In genomic region chr9:85425153-85425611, GRCh38 we compare ENCODE assay signal across 8 cellular contexts.
A peak's percentile ranks its signal among the peaks of the same experiment; 100 is the strongest.
DNase-seq lines count a peak whose midpoint lies in the region; ATAC-seq, FAIRE-seq and TF ChIP-seq lines count a peak whose summit lies in the region.

No MANE protein-coding gene starts in this region.

- H3K36me3 ChIP-seq in astrocyte (ENCODE audit: insufficient read depth, low read length): no peaks in the 10 kb centered on the region

- peaks cover 32% of the 10 kb centered on the region for H3K4me1 Mint-ChIP-seq in astrocyte (ENCODE audit: low read depth, unreplicated experiment)

- TF ChIP-seq CTCF in astrocyte (IDR thresholded peaks at IDR 0.05; ENCODE audit: insufficient read depth, low read depth, low read length): peak; percentile 68

- peaks cover 1% of the 10 kb centered on the region for H3K36me3 Mint-ChIP-seq in astrocyte (ENCODE audit: low read depth, unreplicated experiment)

- H3K9ac ChIP-seq in astrocyte (ENCODE audit: low read length): no peak overlapping the region

- peak; percentile 62 for ATAC-seq in HG03342 (IDR thresholded peaks at IDR 0.05; ENCODE audit: unreplicated experiment)
- ATAC-seq in GM18870 (IDR thresholded peaks at IDR 0.05; ENCODE audit: unreplicated experiment): no peak

- peaks cover 5% of the 10 kb centered on the region for H3K9me3 Mint-ChIP-seq in astrocyte (ENCODE audit: unreplicated experiment)

- H3K4me1 ChIP-seq in astrocyte (ENCODE audit: insufficient read depth, low read length): peaks cover 11% of the 10 kb centered on the region

- H4K20me1 ChIP-seq in astrocyte (ENCODE audit: insufficient read depth, low read length): no peaks in the 10 kb centered on the region

- H3K4me3 ChIP-seq in astrocyte (ENCODE audit: insufficient read depth, low read depth, low read length): no peak overlapping the region

- peaks cover 13% of the 10 kb centered on the region for H3K27me3 ChIP-seq in astrocyte (ENCODE audit: insufficient read depth, low read length)

- H3K4me2 ChIP-seq in astrocyte (ENCODE audit: low read length): peak overlapping the region; percentile 8

- H3K4me3 Mint-ChIP-seq in astrocyte (ENCODE audit: unreplicated experiment): peak overlapping the region; percentile 18

- H3K9me3 ChIP-seq in astrocyte (ENCODE audit: insufficient read depth, low read depth, low read length): no peaks in the 10 kb centered on the region

- peaks cover 8% of the 10 kb centered on the region for H3K27me3 Mint-ChIP-seq in astrocyte (ENCODE audit: low read depth, unreplicated experiment)

- H3K27ac Mint-ChIP-seq in astrocyte (ENCODE audit: unreplicated experiment): peak overlapping the region; percentile 70

- peak; percentile 17 for DNase-seq in stimulated activated naive CD4-positive, alpha-beta T cell treated with Interleukin-2 at 50 U/mL for 16 hours (lab: John Stamatoyannopoulos, UW)
- no peak for DNase-seq in stimulated activated naive CD4-positive, alpha-beta T cell (lab: John Stamatoyannopoulos, UW)
- peak; percentile 46 for DNase-seq in NCI-H748 treated with DMSO at 0.1 percent for 48 hours (lab: John Stamatoyannopoulos, UW)
- DNase-seq in astrocyte (ENCODE audit: low read depth): no peak
- DNase-seq in iPS DF 4.7 (ENCODE audit: extremely low read depth, low spot score): peak; percentile 62
- DNase-seq in stimulated activated CD4-positive, alpha-beta T cell treated with anti-CD3 and anti-CD28 coated beads, Interleukin-12 subunit alpha, Interleukin-12 subunit beta, amount 100 ng/mL, for 48 hours (ENCODE audit: low read depth in 2 of 3, low spot score in 1 of 3): peak; percentile 18 to 40 (median 35)

- H2AFZ ChIP-seq in astrocyte (ENCODE audit: low read depth, low read length): no peak overlapping the region

- FAIRE-seq in astrocyte (lab: Jason Lieb, UNC): no peak

- no peaks in the 10 kb centered on the region for H3K79me2 ChIP-seq in astrocyte (ENCODE audit: insufficient read depth, low read length)

- H3K27ac ChIP-seq in astrocyte (ENCODE audit: low read depth, low read length): no peak overlapping the region

Comparison
In these comparisons a context has a peak if more than half of its experiments do, and no peak if none do; other contexts are left out.
1. DNase-seq: peak in stimulated activated naive CD4-positive, alpha-beta T cell treated with Interleukin-2 at 50 U/mL for 16 hours (single experiment), NCI-H748 treated with DMSO at 0.1 percent for 48 hours (single experiment), iPS DF 4.7 (single experiment) and stimulated activated CD4-positive, alpha-beta T cell treated with anti-CD3 and anti-CD28 coated beads, Interleukin-12 subunit alpha, Interleukin-12 subunit beta, amount 100 ng/mL, for 48 hours (3 of 3); none in stimulated activated naive CD4-positive, alpha-beta T cell (0 of 6) and astrocyte (single experiment).